Comparison of ENCODE assay signal across 16 cellular contexts in the genomic region with DNA sequence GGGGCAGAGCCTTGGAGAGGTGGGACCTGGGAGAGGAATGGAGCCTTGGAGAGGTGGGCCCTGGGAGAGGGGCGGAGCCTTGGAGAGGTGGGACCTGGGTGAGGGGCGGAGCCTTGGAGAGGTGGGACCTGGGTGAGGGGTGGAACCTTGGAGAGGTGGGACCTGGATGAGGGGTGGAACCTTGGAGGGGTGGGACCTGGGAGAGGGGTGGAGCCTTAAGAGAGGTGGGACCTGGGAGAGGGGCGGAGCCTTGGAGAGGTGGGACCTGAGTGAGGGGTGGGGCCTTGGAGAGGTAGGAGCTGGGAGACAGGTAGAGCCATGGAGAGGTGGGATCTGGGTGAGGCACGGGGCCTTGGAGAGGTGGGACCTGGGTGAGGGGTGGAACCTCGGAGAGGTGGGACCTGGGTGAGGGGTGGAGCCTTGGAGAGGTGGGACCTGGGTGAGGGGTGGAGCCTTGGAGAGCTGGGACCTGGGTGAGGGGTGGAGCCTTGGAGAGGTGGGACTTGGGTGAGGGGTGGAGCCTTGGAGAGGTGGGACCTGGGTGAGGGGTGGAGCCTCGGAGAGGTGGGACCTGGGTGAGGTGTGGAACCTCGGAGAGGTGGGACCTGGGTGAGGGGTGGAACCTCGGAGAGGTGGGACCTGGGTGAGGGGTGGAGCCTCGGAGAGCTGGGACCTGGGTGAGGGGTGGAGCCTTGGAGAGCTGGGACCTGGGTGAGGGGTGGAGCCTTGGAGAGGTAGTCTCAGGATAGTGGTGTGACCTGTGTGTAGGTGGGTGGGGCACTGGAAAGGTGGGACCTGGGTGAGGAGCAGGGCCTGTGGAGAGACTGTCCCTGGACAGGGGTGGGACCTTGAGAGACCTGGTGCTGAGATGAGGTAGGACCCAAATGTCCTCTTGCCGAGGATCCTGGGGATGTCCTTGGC. TPM values are rescaled to one million over a fixed set of nuclear protein-coding genes. Genes with fewer than 3 reads are reported as not detected.
DNase-seq lines count a peak whose midpoint lies in the region; FAIRE-seq and TF ChIP-seq lines count a peak whose summit lies in the region.
"Not testable (repeated sequence)": the region's sequence is repeated elsewhere in the genome, so short reads cannot be mapped to it uniquely, and the experiment has no call there.
"Had no signal": no experiment of that assay in that cellular context is flagged by ENCODE, and none has a peak within 500 bp of the region (broad histone marks: within the 10 kb centered on the region; RNA-seq: fewer than 3 reads in every experiment).

No MANE protein-coding gene starts in this region.

- CTCF ChIA-PET in activated CD4-positive, alpha-beta memory T cell treated with anti-CD3 and anti-CD28 coated beads, Interleukin-2, amount 10 ng/mL, durations not matched to agents 7 days and 5 days (lab: Charles Lee) = not testable (repeated sequence)

- 58 to 84% (median 73%) methylated on average over 8 to 10 of the region's 10 CpGs for WGBS in small intestine, 3 donors

- TF ChIP-seq CTCF in CD14-positive monocyte (IDR thresholded peaks at IDR 0.05); bronchial epithelial cell (IDR thresholded peaks at IDR 0.05; ENCODE audit: insufficient read depth, low read length, severe bottlenecking): not testable (repeated sequence)

- not testable (repeated sequence) for H3K4me3 ChIP-seq in bronchial epithelial cell (ENCODE audit: low read depth, low read length); small intestine (ENCODE audit: low read depth in 1 of 2, low read length in 2 of 2)

- POLR2A ChIA-PET in activated CD4-positive, alpha-beta memory T cell treated with anti-CD3 and anti-CD28 coated beads, Interleukin-2, amount 10 ng/mL, durations not matched to agents 7 days and 5 days (lab: Charles Lee) = interaction anchor here (1.2 to 1.8 kb wide), 2 partner anchors 14 to 225 kb away, joined by 3 to 8 read pairs; a partner anchor contains a TSS

- H3K36me3 ChIP-seq in bronchial epithelial cell (ENCODE audit: control insufficient read depth, insufficient read depth, low read length) = peaks cover 17% of the 10 kb centered on the region
- H3K36me3 ChIP-seq in small intestine (ENCODE audit: control insufficient read depth in 2 of 2, insufficient read depth in 2 of 2, low read length in 2 of 2) = peaks cover 6 to 12% of the 10 kb centered on the region in 2 donors

- not testable (repeated sequence) for DNase-seq in CD14-positive monocyte (ENCODE audit: low spot score); GM18507 (ENCODE audit: extremely low spot score, insufficient read length, low read depth)
- DNase-seq in MV-4-11 (lab: John Stamatoyannopoulos, UW) = peak; percentile 25
- peak; percentile 42 for DNase-seq in SK-MEL-5 (ENCODE audit: low read depth, low spot score)
- DNase-seq in activated CD4-positive, alpha-beta memory T cell treated with anti-CD3 and anti-CD28 coated beads, Interleukin-2, amount 10 ng/mL, durations not matched to agents 7 days and 5 days = peak; percentile 31
- DNase-seq in bronchial epithelial cell (ENCODE audit: low read depth) = peak; percentile 50
- DNase-seq in iPS-NIHi11 (ENCODE audit: low spot score) = peak; percentile 64
- peak; percentile 56 for DNase-seq in small intestine

- H3K4me3 Mint-ChIP-seq in CD14-positive monocyte; activated CD4-positive, alpha-beta memory T cell treated with anti-CD3 and anti-CD28 coated beads, Interleukin-2, amount 10 ng/mL, durations not matched to agents 7 days and 5 days: not testable (repeated sequence)

- H3K4me1 Mint-ChIP-seq in CD14-positive monocyte = peaks cover 54% of the 10 kb centered on the region
- H3K4me1 Mint-ChIP-seq in activated CD4-positive, alpha-beta memory T cell treated with anti-CD3 and anti-CD28 coated beads, Interleukin-2, amount 10 ng/mL, durations not matched to agents 7 days and 5 days = peaks cover 13% of the 10 kb centered on the region

- peaks cover 54 to 83% of the 10 kb centered on the region in 2 donors for H3K36me3 Mint-ChIP-seq in CD14-positive monocyte
- peaks cover 37% of the 10 kb centered on the region for H3K36me3 Mint-ChIP-seq in activated CD4-positive, alpha-beta memory T cell treated with anti-CD3 and anti-CD28 coated beads, Interleukin-2, amount 10 ng/mL, durations not matched to agents 7 days and 5 days (ENCODE audit: low read depth)

- intact Hi-C loops in CD14-positive monocyte (cut with micrococcal nuclease) = not testable (repeated sequence)

- H3K27me3 Mint-ChIP-seq in CD14-positive monocyte (ENCODE audit: low read depth in 3 of 3); activated CD4-positive, alpha-beta memory T cell treated with anti-CD3 and anti-CD28 coated beads, Interleukin-2, amount 10 ng/mL, durations not matched to agents 7 days and 5 days: not testable (repeated sequence)

- H3K27ac Mint-ChIP-seq in CD14-positive monocyte = peak overlapping the region; percentile 79 to 98 (median 93)
- H3K27ac Mint-ChIP-seq in activated CD4-positive, alpha-beta memory T cell treated with anti-CD3 and anti-CD28 coated beads, Interleukin-2, amount 10 ng/mL, durations not matched to agents 7 days and 5 days = not testable (repeated sequence)

- H3K4me1 ChIP-seq in small intestine (ENCODE audit: control insufficient read depth in 2 of 2, insufficient read depth in 1 of 2, low read depth in 1 of 2, low read length in 1 of 2) = not testable (repeated sequence)

- not testable (repeated sequence) for H3K9me3 Mint-ChIP-seq in CD14-positive monocyte; activated CD4-positive, alpha-beta memory T cell treated with anti-CD3 and anti-CD28 coated beads, Interleukin-2, amount 10 ng/mL, durations not matched to agents 7 days and 5 days

- in situ Hi-C loops in SK-MEL-5 (cut with HindIII; ENCODE audit: low pct_unique_long_range_greater_than_20kb, low sequenced_read_pairs) = not testable (repeated sequence)

- not testable (repeated sequence) for H3K27ac ChIP-seq in small intestine (ENCODE audit: low read depth in 1 of 2, low read length in 1 of 2)

- H3K9me3 ChIP-seq in small intestine (ENCODE audit: control insufficient read depth, low read depth) = not testable (repeated sequence)

- FAIRE-seq in GM18507 (lab: Jason Lieb, UNC) = peak; percentile 58
- not testable (repeated sequence) for FAIRE-seq in bronchial epithelial cell (lab: Jason Lieb, UNC); small intestine (lab: Jason Lieb, UNC)

- H3K27me3 ChIP-seq in bronchial epithelial cell (ENCODE audit: control insufficient read depth, insufficient read depth, low read length); small intestine (ENCODE audit: control insufficient read depth in 2 of 2, insufficient read depth in 2 of 2, low read length in 2 of 2): not testable (repeated sequence)

RNA-seq across cellular contexts. Expression of a gene that starts 7.0 kb away (rescaled TPM):
- polyA plus RNA-seq in CD14-positive monocyte = 100 to 1,000 TPM; 249 to 327 TPM
- 1.0 and 1.3 TPM in 2 replicates for total RNA-seq in SK-MEL-5 (2014; rRNA removed; shearing (Covaris generic))
- 7.3 and 8.6 TPM in 2 replicates for polyA plus RNA-seq in SK-MEL-5 (2015; cell fraction: cytosol; rRNA removed)
- 6.4 and 16.4 TPM in 2 replicates for polyA plus RNA-seq in SK-MEL-5 (2015; cell fraction: nucleus; rRNA removed)
- 100 to 1,000 TPM; 169 to 171 TPM for total RNA-seq in activated CD4-positive, alpha-beta memory T cell treated with anti-CD3 and anti-CD28 coated beads, Interleukin-2, amount 10 ng/mL, durations not matched to agents 7 days and 5 days
- 47.9 and 89.4 TPM in 2 replicates for total RNA-seq in bronchial epithelial cell
- polyA plus RNA-seq in small intestine = 100 to 1,000 TPM in 2 of 3 donors, 10 to 100 TPM in 1; 95.2 to 271 (median 200) TPM

RNA-seq across cellular contexts. Expression of a gene that starts 10.4 kb away (rescaled TPM):
- polyA plus RNA-seq in CD14-positive monocyte = not detected
- total RNA-seq in SK-MEL-5 (2014; rRNA removed; shearing (Covaris generic)) = not detected in 2 replicates
- polyA plus RNA-seq in SK-MEL-5 (2015; cell fraction: cytosol; rRNA removed) = not detected in 2 replicates
- polyA plus RNA-seq in SK-MEL-5 (2015; cell fraction: nucleus; rRNA removed) = 1.6 TPM in 1 of 2 replicates, not detected in the other
- total RNA-seq in activated CD4-positive, alpha-beta memory T cell treated with anti-CD3 and anti-CD28 coated beads, Interleukin-2, amount 10 ng/mL, durations not matched to agents 7 days and 5 days = 1 to 10 TPM; 1.9 to 2.1 TPM
- total RNA-seq in bronchial epithelial cell = not detected in 2 replicates
- 1 to 10 TPM in 2 of 3 donors, under 1 TPM in 1; 0.63 to 7.3 (median 2.9) TPM for polyA plus RNA-seq in small intestine
- total RNA-seq: aorta, HT1080, pulmonary artery endothelial cell, smooth muscle cell had no signal
- polyA plus RNA-seq: aorta, neural cell had no signal

RNA-seq across cellular contexts. Expression of a gene that starts 14.3 kb away (rescaled TPM):
- polyA plus RNA-seq in CD14-positive monocyte = 100 to 1,000 TPM; 300 to 386 TPM
- 29.4 and 31.8 TPM in 2 replicates for total RNA-seq in SK-MEL-5 (2014; rRNA removed; shearing (Covaris generic))
- polyA plus RNA-seq in SK-MEL-5 (2015; cell fraction: cytosol; rRNA removed) = 11.9 and 19.0 TPM in 2 replicates
- 5.5 and 70.7 TPM in 2 replicates for polyA plus RNA-seq in SK-MEL-5 (2015; cell fraction: nucleus; rRNA removed)
- total RNA-seq in activated CD4-positive, alpha-beta memory T cell treated with anti-CD3 and anti-CD28 coated beads, Interleukin-2, amount 10 ng/mL, durations not matched to agents 7 days and 5 days = 100 to 1,000 TPM; 123 to 136 TPM
- 10.3 and 14.5 TPM in 2 replicates for total RNA-seq in bronchial epithelial cell
- polyA plus RNA-seq in small intestine = 100 to 1,000 TPM in 2 of 3 donors, 10 to 100 TPM in 1; 87.5 to 149 (median 121) TPM

RNA-seq across cellular contexts. Expression of a gene that starts 14.5 kb away (rescaled TPM):
- polyA plus RNA-seq in CD14-positive monocyte = 1 to 10 TPM; 4.6 to 8.8 TPM
- 21.5 and 25.1 TPM in 2 replicates for total RNA-seq in SK-MEL-5 (2014; rRNA removed; shearing (Covaris generic))
- 38.7 and 42.6 TPM in 2 replicates for polyA plus RNA-seq in SK-MEL-5 (2015; cell fraction: cytosol; rRNA removed)
- 74.5 and 80.9 TPM in 2 replicates for polyA plus RNA-seq in SK-MEL-5 (2015; cell fraction: nucleus; rRNA removed)
- total RNA-seq in activated CD4-positive, alpha-beta memory T cell treated with anti-CD3 and anti-CD28 coated beads, Interleukin-2, amount 10 ng/mL, durations not matched to agents 7 days and 5 days = 10 to 100 TPM; 48.5 TPM
- 21.8 and 23.4 TPM in 2 replicates for total RNA-seq in bronchial epithelial cell
- 10 to 100 TPM; 24.3 to 31.8 (median 29.2) TPM for polyA plus RNA-seq in small intestine

RNA-seq across cellular contexts. Expression of a gene that starts 25.0 kb away (rescaled TPM):
- 100 to 1,000 TPM in 1 of 2 donors, 10 to 100 TPM in 1; 60.0 to 119 TPM for polyA plus RNA-seq in CD14-positive monocyte
- not detected in 2 replicates for total RNA-seq in SK-MEL-5 (2014; rRNA removed; shearing (Covaris generic))
- not detected in 2 replicates for polyA plus RNA-seq in SK-MEL-5 (2015; cell fraction: cytosol; rRNA removed)
- not detected in 2 replicates for polyA plus RNA-seq in SK-MEL-5 (2015; cell fraction: nucleus; rRNA removed)
- not detected for total RNA-seq in activated CD4-positive, alpha-beta memory T cell treated with anti-CD3 and anti-CD28 coated beads, Interleukin-2, amount 10 ng/mL, durations not matched to agents 7 days and 5 days
- total RNA-seq in bronchial epithelial cell = not detected in 2 replicates
- 10 to 100 TPM in 1 of 3 donors, 1 to 10 TPM in 1, not detected in 1; 8.1 to 10.2 TPM for polyA plus RNA-seq in small intestine
- total RNA-seq: activated B cell treated with CpG ODN at 0.5 μM for 24 hours, aorta, HT1080, mesothelial cell of epicardium, pulmonary artery endothelial cell, smooth muscle cell, testis had no signal
- polyA plus RNA-seq: neural cell, smooth muscle cell had no signal

Comparison
In these comparisons a context has a peak if more than half of its experiments do, and no peak if none do; other contexts are left out.
1. RNA of a gene that starts 7.0 kb away (total RNA-seq): 169 to 171 TPM in activated CD4-positive, alpha-beta memory T cell treated with anti-CD3 and anti-CD28 coated beads, Interleukin-2, amount 10 ng/mL, durations not matched to agents 7 days and 5 days and 47.9 to 89.4 TPM in bronchial epithelial cell; 1.0 to 1.3 TPM in SK-MEL-5; every median in the first group is over 10 times any median in the second.